In genomic region chr6:30060634-30060981, GRCh38 we compare ENCODE assay signal across 8 cellular contexts. TPM values are rescaled to one million over a fixed set of nuclear protein-coding genes. Genes with fewer than 3 reads are reported as not detected.
A peak's percentile ranks its signal among the peaks of the same experiment; 100 is the strongest.
DNase-seq lines count a peak whose midpoint lies in the region; ATAC-seq and TF ChIP-seq lines count a peak whose summit lies in the region.

No MANE protein-coding gene starts in this region.

- H3K27me3 Mint-ChIP-seq in effector memory CD8-positive, alpha-beta T cell = no peaks in the 10 kb centered on the region
- H3K27me3 Mint-ChIP-seq in mesothelial cell of epicardium (ENCODE audit: low read depth) = no peaks in the 10 kb centered on the region

- peaks cover 14 to 16% of the 10 kb centered on the region in 2 donors for H3K4me1 Mint-ChIP-seq in effector memory CD8-positive, alpha-beta T cell (ENCODE audit: low read depth in 2 of 2)
- H3K4me1 Mint-ChIP-seq in mesothelial cell of epicardium = peaks cover 26% of the 10 kb centered on the region

- WGBS in upper lobe of left lung, 2 donors = 0 to 2% methylated on average over 20 of the region's 20 CpGs

- TF ChIP-seq EP300 in upper lobe of left lung (IDR thresholded peaks at IDR 0.05) = no peak

- no peaks in the 10 kb centered on the region for H3K9me3 ChIP-seq in RWPE2 (ENCODE audit: severe bottlenecking)
- H3K9me3 ChIP-seq in upper lobe of left lung = no peaks in the 10 kb centered on the region

- H3K27me3 ChIP-seq in RWPE2 (ENCODE audit: insufficient read depth, poor library complexity, severe bottlenecking) (no peaks in the 10 kb centered on the region), upper lobe of left lung (no peaks in the 10 kb centered on the region)

- ATAC-seq in HG02759 (IDR thresholded peaks at IDR 0.05; ENCODE audit: unreplicated experiment) (peak; percentile 28), RWPE2 (ENCODE audit: low read depth) (no peak; the same call in 2 of the 3 replicates), upper lobe of left lung (ENCODE audit: low FRiP score in 2 of 2) (peak; percentile 16 to 48), HG02870 (IDR thresholded peaks at IDR 0.05; ENCODE audit: unreplicated experiment) (no peak)
- ATAC-seq in effector memory CD8-positive, alpha-beta T cell (replicated peaks) = peak; percentile 33

- peaks cover 43% of the 10 kb centered on the region for H3K36me3 Mint-ChIP-seq in effector memory CD8-positive, alpha-beta T cell (ENCODE audit: insufficient read depth)
- H3K36me3 Mint-ChIP-seq in mesothelial cell of epicardium = peaks cover 14% of the 10 kb centered on the region

- peak overlapping the region; percentile 86 for H3K4me3 ChIP-seq in RWPE2 (ENCODE audit: severe bottlenecking)
- H3K4me3 ChIP-seq in upper lobe of left lung = peak overlapping the region; percentile 74 to 95 (median 82)

- no peak for TF ChIP-seq POLR2A in upper lobe of left lung (IDR thresholded peaks at IDR 0.05)

- TF ChIP-seq CTCF in RWPE2 (IDR thresholded peaks at IDR 0.05; ENCODE audit: poor library complexity, severe bottlenecking) = no peak
- TF ChIP-seq CTCF in mesothelial cell of epicardium (IDR thresholded peaks at IDR 0.05; ENCODE audit: unreplicated experiment) = no peak
- TF ChIP-seq CTCF in upper lobe of left lung (IDR thresholded peaks at IDR 0.05) = no peak

- H3K36me3 ChIP-seq in RWPE2 (ENCODE audit: low read depth) (peaks cover 38% of the 10 kb centered on the region), upper lobe of left lung (peaks cover 0 to 18% (median 2%) of the 10 kb centered on the region in 4 donors)

- H3K27ac Mint-ChIP-seq in effector memory CD8-positive, alpha-beta T cell = peak overlapping the region; percentile 89 to 94
- H3K27ac Mint-ChIP-seq in mesothelial cell of epicardium = peak overlapping the region; percentile 98

- peak overlapping the region; percentile 90 to 92 for H3K4me3 Mint-ChIP-seq in effector memory CD8-positive, alpha-beta T cell
- H3K4me3 Mint-ChIP-seq in mesothelial cell of epicardium = peak overlapping the region; percentile 96

- H3K27ac ChIP-seq in RWPE2 (ENCODE audit: poor library complexity, severe bottlenecking) = peak overlapping the region; percentile 77
- H3K27ac ChIP-seq in upper lobe of left lung = peak overlapping the region; percentile 86 to 92 (median 89)

- H3K4me1 ChIP-seq in RWPE2 (ENCODE audit: insufficient read depth, poor library complexity, severe bottlenecking) = peaks cover 5% of the 10 kb centered on the region
- peaks cover 14 to 24% (median 17%) of the 10 kb centered on the region in 4 donors for H3K4me1 ChIP-seq in upper lobe of left lung

- DNase-seq in DMS 273 (lab: John Stamatoyannopoulos, UW; ENCODE audit: unreplicated experiment) = peak; percentile 80
- DNase-seq in DMS 273 treated with DMSO at 0.1 percent for 48 hours (lab: John Stamatoyannopoulos, UW) = no peak
- DNase-seq in RWPE2 (ENCODE audit: low spot score) = no peak
- no peak for DNase-seq in effector memory CD8-positive, alpha-beta T cell
- peak in 1 of 2 experiments; percentile 41 for DNase-seq in mesothelial cell of epicardium (ENCODE audit: low spot score in 2 of 2, unreplicated experiment in 2 of 2)
- DNase-seq in upper lobe of left lung = peak; percentile 52 to 53

- H3K9me3 Mint-ChIP-seq in effector memory CD8-positive, alpha-beta T cell = no peaks in the 10 kb centered on the region
- no peaks in the 10 kb centered on the region for H3K9me3 Mint-ChIP-seq in mesothelial cell of epicardium

RNA-seq across cellular contexts. Expression of gene POLR1H, which starts 0.5 kb away (rescaled TPM):
- total RNA-seq in mesothelial cell of epicardium = 31.1 to 32.7 TPM (median 31.4 TPM) in 3 replicates
- total RNA-seq in upper lobe of left lung = 10 to 100 TPM; 14.9 to 23.6 (median 19.7) TPM

RNA-seq across cellular contexts. Expression of gene PPP1R11, which starts 6.4 kb away (rescaled TPM):
- total RNA-seq in mesothelial cell of epicardium (29.7 to 32.2 TPM (median 30.0 TPM) in 3 replicates), upper lobe of left lung (10 to 100 TPM; 31.4 to 66.1 (median 42.7) TPM)

RNA-seq across cellular contexts. Expression of gene RNF39, which starts 15.0 kb away (rescaled TPM):
- total RNA-seq in mesothelial cell of epicardium = not detected in 3 replicates
- 1 to 10 TPM; 2.0 to 4.2 (median 2.8) TPM for total RNA-seq in upper lobe of left lung

RNA-seq across cellular contexts. Expression of gene TRIM31, which starts 52.3 kb away (rescaled TPM):
- total RNA-seq in mesothelial cell of epicardium (0.58 to 0.68 TPM in 2 of 3 replicates, not detected in the other), upper lobe of left lung (under 1 TPM in 2 of 6 donors, not detected in 4; 0.17 to 0.79 TPM)

Comparison
In these comparisons a context has a peak if more than half of its experiments do, and no peak if none do; other contexts are left out.
1. DNase-seq: peak in DMS 273 (single experiment) and upper lobe of left lung (2 of 2); none in DMS 273 treated with DMSO at 0.1 percent for 48 hours (single experiment), RWPE2 (single experiment) and effector memory CD8-positive, alpha-beta T cell (0 of 3).
2. ATAC-seq: peak in HG02759 (single experiment), effector memory CD8-positive, alpha-beta T cell (single experiment) and upper lobe of left lung (2 of 2); none in RWPE2 (single experiment) and HG02870 (single experiment).